8 cellular contexts compared by ENCODE assay signal in the genomic region with DNA sequence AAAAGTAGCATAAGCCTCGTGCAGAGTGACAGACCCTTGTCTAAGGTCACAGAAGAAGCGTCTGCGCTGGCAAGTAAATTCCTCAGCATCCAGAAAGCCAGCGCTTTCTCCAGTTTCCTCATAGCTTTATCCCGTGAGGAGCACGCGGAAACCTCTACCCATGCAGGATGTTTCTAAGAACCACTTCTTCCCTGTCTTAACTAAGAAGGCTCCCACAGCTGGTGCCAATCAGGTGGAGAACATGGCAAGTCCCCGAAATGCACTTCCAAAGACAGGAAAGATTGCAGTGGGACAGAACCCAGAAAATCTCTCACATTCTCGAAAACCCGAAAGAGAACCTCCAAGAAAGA. TPM values are rescaled to one million over a fixed set of nuclear protein-coding genes. Genes with fewer than 3 reads are reported as not detected.
DNase-seq lines count a peak whose midpoint lies in the region; ATAC-seq, FAIRE-seq and TF ChIP-seq lines count a peak whose summit lies in the region.

No MANE protein-coding gene starts in this region.

- peak overlapping the region; percentile 80 to 90 for H3K4me3 ChIP-seq in DND-41 (ENCODE audit: low read depth in 1 of 2, low read length in 2 of 2)
- peak overlapping the region; percentile 74 for H3K4me3 ChIP-seq in K562
- H3K4me3 ChIP-seq in mesodermal cell (ENCODE audit: extremely low read depth, insufficient read depth, low read length, poor library complexity, severe bottlenecking): peak overlapping the region; percentile 86

- H3K9ac ChIP-seq in DND-41 (ENCODE audit: low read depth, low read length) (peak overlapping the region; percentile 77), K562 (ENCODE audit: insufficient read depth in 1 of 2, low read depth in 2 of 2, low read length in 2 of 2) (peak overlapping the region; percentile 92 to 94; a peak in 3 of 4 replicates)

- TF ChIP-seq CTCF in DND-41 (IDR thresholded peaks at IDR 0.05; ENCODE audit: borderline replicate concordance, extremely low read depth, low read length, poor library complexity, severe bottlenecking) (no peak), K562 (IDR thresholded peaks at IDR 0.05 in 2 of 3, conservative IDR thresholded peaks at IDR 0.05 in 1 of 3; ENCODE audit: insufficient read depth in 2 of 3, low read depth in 1 of 3, low read length in 3 of 3) (no peak), omental fat pad (IDR thresholded peaks at IDR 0.05) (no peak)

- POLR2A ChIA-PET in K562 (lab: Yijun Ruan, JAX): interaction anchor here (0.6 to 2.7 kb wide), 8 partner anchors 8 to 176 kb away, joined by 3 to 10 read pairs (median 5); no protein-coding TSS in a partner anchor

- peaks cover 40% of the 10 kb centered on the region for H3K36me3 ChIP-seq in DND-41 (ENCODE audit: insufficient read depth, low read length)
- H3K36me3 ChIP-seq in K562 (ENCODE audit: control insufficient read depth, insufficient read depth, low read length): peaks cover 37% of the 10 kb centered on the region; the same call in 2 of the 3 replicates
- peaks cover 40% of the 10 kb centered on the region for H3K36me3 ChIP-seq in mesodermal cell (ENCODE audit: control insufficient read depth, insufficient read depth, low read length)

- DNase-seq in DND-41 (no peak), K562 (ENCODE audit: extremely low read depth in 1 of 4, low spot score in 3 of 4) (no peak), ecto neural progenitor cell (ENCODE audit: low spot score) (no peak), H4 (ENCODE audit: low spot score) (no peak), omental fat pad (ENCODE audit: low spot score) (no peak)
- no peak for DNase-seq in activated naive CD4-positive, alpha-beta T cell treated with anti-CD3 and anti-CD28 coated beads, Interleukin-2, amount 50 U/mL, for 16 hours

- peak; percentile 3; the same call in 2 of the 3 replicates for ATAC-seq in DND-41 (ENCODE audit: insufficient read depth, low read depth)
- peak; percentile 2 for ATAC-seq in HG02610 (IDR thresholded peaks at IDR 0.05; ENCODE audit: unreplicated experiment)
- peak; percentile 3 for ATAC-seq in K562
- ATAC-seq in omental fat pad (ENCODE audit: low FRiP score): no peak

- intact Hi-C loops in K562 (cut with micrococcal nuclease): loop anchor here (5.0 kb wide), 3 partner anchors 55 to 890 kb away; a partner anchor contains a TSS

- in situ Hi-C loops in K562 (cut with MboI): no loop called here

- H4K20me1 ChIP-seq in DND-41 (ENCODE audit: insufficient read depth, low read length): peaks cover 44% of the 10 kb centered on the region
- no peaks in the 10 kb centered on the region for H4K20me1 ChIP-seq in K562 (replicated peaks; ENCODE audit: control insufficient read depth, insufficient read depth, low read length)

- no peaks in the 10 kb centered on the region for H3K27me3 ChIP-seq in DND-41 (ENCODE audit: insufficient read depth, low read length, poor library complexity)
- H3K27me3 ChIP-seq in K562 (ENCODE audit: control insufficient read depth in 2 of 2, insufficient read depth in 2 of 2, low read length in 2 of 2): no peaks in the 10 kb centered on the region

- peak overlapping the region; percentile 85 for H2AFZ ChIP-seq in DND-41 (ENCODE audit: low read depth, low read length)
- H2AFZ ChIP-seq in K562 (ENCODE audit: low read depth, low read length): peak overlapping the region; percentile 66

- TF ChIP-seq POLR2A in K562 (conservative IDR thresholded peaks at IDR 0.05): no peak

- H3K27ac ChIP-seq in DND-41 (ENCODE audit: low read length): peak overlapping the region; percentile 95
- H3K27ac ChIP-seq in K562 (ENCODE audit: extremely low read depth, low read depth, low read length): peak overlapping the region; percentile 99
- peak overlapping the region; percentile 99 for H3K27ac ChIP-seq in mesodermal cell (ENCODE audit: low read depth, low read length, severe bottlenecking)

- no peak for TF ChIP-seq RAD21 in K562 (CRISPR knock-in tag; conservative IDR thresholded peaks at IDR 0.05 in 1 of 2, IDR thresholded peaks at IDR 0.05 in 1 of 2)

- peaks cover 47% of the 10 kb centered on the region for H3K4me1 ChIP-seq in DND-41 (ENCODE audit: insufficient read depth, low read length)
- H3K4me1 ChIP-seq in K562 (replicated peaks in 1 of 2; ENCODE audit: control insufficient read depth in 2 of 2, insufficient read depth in 2 of 2, low read length in 2 of 2): no peaks in the 10 kb centered on the region; a peak in 3 of 5 replicates
- no peaks in the 10 kb centered on the region for H3K4me1 ChIP-seq in mesodermal cell (ENCODE audit: control insufficient read depth, insufficient read depth, low read length, poor library complexity, severe bottlenecking)

- H3K79me2 ChIP-seq in DND-41 (ENCODE audit: insufficient read depth, low read length) (peaks cover 89% of the 10 kb centered on the region), K562 (ENCODE audit: control insufficient read depth, insufficient read depth, low read length) (peaks cover 77% of the 10 kb centered on the region)

- FAIRE-seq in K562 (lab: Jason Lieb, UNC): no peak

- WGBS in K562 (ENCODE audit: insufficient coverage, low coverage, missing lambda C conversion rate): 1% methylated on average over 10 of the region's 10 CpGs
- 0% methylated on average over 7 to 10 of the region's 10 CpGs for WGBS in mesodermal cell (ENCODE audit: insufficient coverage in 2 of 2), 2 experiments

- H3K9me1 ChIP-seq in K562 (ENCODE audit: control insufficient read depth, insufficient read depth, low read length): no peaks in the 10 kb centered on the region

- CTCF ChIA-PET in K562 (lab: Yijun Ruan, JAX; ENCODE audit: low intra/inter-chr PET ratio): no interaction called here

- TF ChIP-seq EP300 in K562 (IDR thresholded peaks at IDR 0.05; ENCODE audit: low read length): no peak

- BruUV-seq in K562 (replicated peaks; lab: Mats Ljungman, UMichigan): TSS peak; percentile 64

- H3K9me3 ChIP-seq in DND-41 (ENCODE audit: insufficient read depth, low read length, severe bottlenecking) (no peaks in the 10 kb centered on the region), K562 (replicated peaks; ENCODE audit: control insufficient read depth, insufficient read depth, low read depth, low read length) (no peaks in the 10 kb centered on the region), mesodermal cell (ENCODE audit: control insufficient read depth, low read length) (no peaks in the 10 kb centered on the region)

- peak overlapping the region; percentile 86 for H3K4me2 ChIP-seq in DND-41 (ENCODE audit: insufficient read depth, low read length)
- H3K4me2 ChIP-seq in K562 (ENCODE audit: insufficient read depth, low read length): peak overlapping the region; percentile 93

TF ChIP-seq in K562, 482 proteins besides CTCF, POLR2A, EP300 and RAD21 (continues in another document):
- TF ChIP-seq FOXK1 (CRISPR knock-in tag; IDR thresholded peaks at IDR 0.05; ENCODE audit: borderline replicate concordance) (0 out of 2 replicates have a peak, but pooled peaks have one; percentile 4), ZFP36 (IDR thresholded peaks at IDR 0.05; ENCODE audit: low read depth, low read length, partially characterized antibody) (no peak), ATF7 (IDR thresholded peaks at IDR 0.05) (no peak)

RNA-seq across cellular contexts. Expression of a gene that starts 1.0 kb away (rescaled TPM):
- 15.6 and 79.0 TPM in 2 replicates for total RNA-seq in K562 (2011; cell fraction: chromatin; rRNA removed; ENCODE audit: low replicate concordance)
- total RNA-seq in K562 (2011; cell fraction: nucleolus; rRNA removed): 8.3 and 13.4 TPM in 2 replicates
- 18.1 and 23.6 TPM in 2 replicates for total RNA-seq in K562 (2011; cell fraction: nucleoplasm; rRNA removed)
- total RNA-seq in K562 (2014; rRNA removed): 6.5 and 6.9 TPM in 2 replicates
- 9.5 and 11.9 TPM in 2 replicates for total RNA-seq in K562 (2014; rRNA removed; fragmentation: Illumina TruSeq; extraction: Trizol)
- 8.4 and 8.7 TPM in 2 replicates for total RNA-seq in K562 (2015; rRNA removed; fragmentation: Illumina TruSeq; extraction: Trizol)
- total RNA-seq in K562 (2021): 8.4 and 11.5 TPM in 2 replicates
- polyA plus RNA-seq in K562 (2011; rRNA removed): 7.3 and 9.0 TPM in 2 replicates
- 1.7 and 2.9 TPM in 2 replicates for polyA plus RNA-seq in K562 (2011; cell fraction: cytosol; rRNA removed)
- 8.6 and 15.2 TPM in 2 replicates for polyA plus RNA-seq in K562 (2011; cell fraction: nucleus; rRNA removed)
- 5.5 and 5.7 TPM in 2 replicates for polyA plus RNA-seq in K562 (2012)
- 7.4 and 9.4 TPM in 2 replicates for polyA plus RNA-seq in K562 (2014; fragmentation: Illumina TruSeq; extraction: Trizol)
- 1 to 10 TPM; 2.4 to 2.8 TPM for polyA plus RNA-seq in K562 (2014; fragmentation: Nextera tagmentation; extraction: Ambion mirVana)
- 7.1 and 7.5 TPM in 2 replicates for polyA plus RNA-seq in K562 (2014; rRNA removed)
- 37.9 and 46.4 TPM in 2 replicates for polyA minus RNA-seq in K562 (2011; rRNA and poly(A)+ RNA removed)
- 4.4 and 5.8 TPM in 2 replicates for polyA minus RNA-seq in K562 (2011; cell fraction: cytosol; rRNA and poly(A)+ RNA removed)
- 16.8 and 36.8 TPM in 2 replicates for polyA minus RNA-seq in K562 (2011; cell fraction: nucleus; rRNA and poly(A)+ RNA removed)
- polyA plus RNA-seq in mesodermal cell (2013, experiment 1 of 2): 16.1 TPM
- 16.2 TPM for polyA plus RNA-seq in mesodermal cell (2013, experiment 2 of 2)
- total RNA-seq in H4 (2014; rRNA removed; shearing (Covaris generic)): 2.3 and 3.9 TPM in 2 replicates
- total RNA-seq in omental fat pad: 10 to 100 TPM; 12.6 to 33.7 (median 18.5) TPM

RNA-seq across cellular contexts. Expression of a gene that starts 52.7 kb away (rescaled TPM):
- total RNA-seq in K562 (2011; cell fraction: chromatin; rRNA removed; ENCODE audit: low replicate concordance): 68.2 and 140 TPM in 2 replicates
- total RNA-seq in K562 (2011; cell fraction: nucleolus; rRNA removed): 57.9 and 63.4 TPM in 2 replicates
- 93.2 and 97.3 TPM in 2 replicates for total RNA-seq in K562 (2011; cell fraction: nucleoplasm; rRNA removed)
- total RNA-seq in K562 (2014; rRNA removed) (119 and 142 TPM in 2 replicates), K562 (2014; rRNA removed; fragmentation: Illumina TruSeq; extraction: Trizol) (165 and 194 TPM in 2 replicates), K562 (2015; rRNA removed; fragmentation: Illumina TruSeq; extraction: Trizol) (124 and 129 TPM in 2 replicates), K562 (2021) (271 and 299 TPM in 2 replicates), omental fat pad (100 to 1,000 TPM in 2 of 4 donors, 10 to 100 TPM in 2; 91.8 to 126 (median 107) TPM)
- polyA plus RNA-seq in K562 (2011; rRNA removed) (384 and 470 TPM in 2 replicates), K562 (2014; fragmentation: Illumina TruSeq; extraction: Trizol) (303 and 319 TPM in 2 replicates), K562 (2014; fragmentation: Nextera tagmentation; extraction: Ambion mirVana) (100 to 1,000 TPM; 667 to 786 TPM), K562 (2014; rRNA removed) (354 and 374 TPM in 2 replicates)
- polyA plus RNA-seq in K562 (2011; cell fraction: cytosol; rRNA removed): 284 and 371 TPM in 2 replicates
- polyA plus RNA-seq in K562 (2011; cell fraction: nucleus; rRNA removed): 81.2 and 125 TPM in 2 replicates
- polyA plus RNA-seq in K562 (2012): 144 and 328 TPM in 2 replicates
- 276 and 302 TPM in 2 replicates for polyA minus RNA-seq in K562 (2011; rRNA and poly(A)+ RNA removed)
- 63.3 and 85.5 TPM in 2 replicates for polyA minus RNA-seq in K562 (2011; cell fraction: cytosol; rRNA and poly(A)+ RNA removed)
- 34.9 and 63.1 TPM in 2 replicates for polyA minus RNA-seq in K562 (2011; cell fraction: nucleus; rRNA and poly(A)+ RNA removed)
- polyA plus RNA-seq in mesodermal cell (2013, experiment 1 of 2): 142 TPM
- polyA plus RNA-seq in mesodermal cell (2013, experiment 2 of 2): 195 TPM
- 184 and 292 TPM in 2 replicates for total RNA-seq in H4 (2014; rRNA removed; shearing (Covaris generic))
